18 cellular contexts compared by ENCODE assay signal in genomic region chr6:20629509-20629908, GRCh38.
DNase-seq lines count a peak whose midpoint lies in the region; ATAC-seq, FAIRE-seq and TF ChIP-seq lines count a peak whose summit lies in the region.
"Had no signal": no experiment of that assay in that cellular context is flagged by ENCODE, and none has a peak within 500 bp of the region (broad histone marks: within the 10 kb centered on the region; RNA-seq: fewer than 3 reads in every experiment).

No MANE protein-coding gene starts in this region.

- no peak for ATAC-seq in HG02571 (IDR thresholded peaks at IDR 0.05; ENCODE audit: unreplicated experiment)
- ATAC-seq: HCT116, K562 had no signal

- H3K56ac ChIP-seq in H1 (replicated peaks; ENCODE audit: insufficient read length, low read depth, low read length), result no peak overlapping the region

- DNase-seq in H1 (ENCODE audit: low read depth in 1 of 2, low spot score in 2 of 2), result no peak
- DNase-seq in iPS-NIHi11 (ENCODE audit: low spot score), result peak; percentile 11
- DNase-seq in DMS79 (lab: John Stamatoyannopoulos, UW), result no peak
- no peak for DNase-seq in GM13977 (ENCODE audit: low spot score)
- no peak for DNase-seq in NOMO-1 treated with dmso at 0.1 percent for 144 hours (lab: John Stamatoyannopoulos, UW; ENCODE audit: unreplicated experiment)
- DNase-seq: AML-193; Caco-2; CD4-positive, alpha-beta T cell; GF-D8; HFFc6; IMR-90 had no signal

- no peaks in the 10 kb centered on the region; the same call in 1 of the 2 replicates for H3K79me1 ChIP-seq in H1 (ENCODE audit: low read depth, low read length)

- no peak for TF ChIP-seq POLR2A in H1 (IDR thresholded peaks at IDR 0.05; ENCODE audit: control extremely low read depth in 1 of 2, low read depth in 2 of 2, low read length in 2 of 2)

- H3K27ac ChIP-seq in HUES48 (ENCODE audit: low read depth, low read length), result peak overlapping the region; percentile 82
- H3K27ac ChIP-seq in H1 (ENCODE audit: low read depth, low read length), result no peak overlapping the region
- H3K27ac ChIP-seq: C4-2B had no signal

- in situ Hi-C loops in GM13977 (cut with MboI; ENCODE audit: low pct_unique_long_range_greater_than_20kb, low sequenced_read_pairs, unreplicated experiment), result no loop called here

- no peaks in the 10 kb centered on the region for H3K36me3 ChIP-seq in HUES48 (ENCODE audit: control insufficient read depth, insufficient read depth, low read length)
- no peaks in the 10 kb centered on the region for H3K36me3 ChIP-seq in H1 (ENCODE audit: control insufficient read depth in 2 of 4, insufficient read depth in 4 of 4, low read length in 3 of 4)

- CTCF ChIA-PET in H1 (lab: Charles Lee; ENCODE audit: partially characterized antibody), result no interaction called here

- H3K18ac ChIP-seq in H1 (ENCODE audit: extremely low read depth, low read length), result no peak overlapping the region; the same call in 1 of the 2 replicates

- no peak for TF ChIP-seq EP300 in H1 (IDR thresholded peaks at IDR 0.05; ENCODE audit: borderline replicate concordance in 1 of 2, low read depth in 2 of 2, low read length in 2 of 2)

- H3K4me3 ChIP-seq in HUES48 (ENCODE audit: low read depth, low read length) (no peak overlapping the region), H1 (ENCODE audit: extremely low read depth in 1 of 4, insufficient read depth in 2 of 4, low read depth in 3 of 4, low read length in 4 of 4) (no peak overlapping the region)
- H3K4me3 ChIP-seq: K562 had no signal

- H2BK15ac ChIP-seq in H1 (ENCODE audit: low read length), result no peak overlapping the region; the same call in 1 of the 2 replicates

- WGBS in H1 (ENCODE audit: extremely low coverage in 1 of 2, insufficient coverage in 1 of 2, insufficient read length in 1 of 2, insufficient replicate concordance in 2 of 2, low coverage in 1 of 2, low lambda C conversion rate in 2 of 2, missing lambda C conversion rate in 1 of 2), 2 experiments, result 91% methylated on average over 1 of the region's 1 CpG; no CpG with 5 or more reads in 1 of the 2 experiments

- H3K4ac ChIP-seq in H1 (replicated peaks; ENCODE audit: insufficient read length, low read depth, low read length), result no peak overlapping the region

- no peak overlapping the region for H4K8ac ChIP-seq in H1 (ENCODE audit: extremely low read depth, insufficient read depth, low read length)

- H3K4me1 ChIP-seq in HUES48 (ENCODE audit: control insufficient read depth, insufficient read depth, low read length), result peaks cover 41% of the 10 kb centered on the region
- H3K4me1 ChIP-seq in H1 (replicated peaks in 1 of 4; ENCODE audit: control insufficient read depth in 3 of 4, insufficient read depth in 4 of 4, low read length in 3 of 4), result peaks cover 3 to 21% (median 13%) of the 10 kb centered on the region in 4 experiments; a peak in 6 of 7 replicates

- peaks cover 0 to 5% of the 10 kb centered on the region in 2 experiments; a peak in 3 of 4 replicates for H3K79me2 ChIP-seq in H1 (ENCODE audit: control insufficient read depth in 1 of 2, insufficient read depth in 2 of 2, low read length in 2 of 2)

- H3K23me2 ChIP-seq in H1 (ENCODE audit: low read depth, low read length), result no peaks in the 10 kb centered on the region

- H3K14ac ChIP-seq in H1 (ENCODE audit: insufficient read length), result no peak overlapping the region

- H3K27me3 ChIP-seq in HUES48 (ENCODE audit: control insufficient read depth, insufficient read depth, low read length), result no peaks in the 10 kb centered on the region
- no peaks in the 10 kb centered on the region for H3K27me3 ChIP-seq in H1 (replicated peaks in 1 of 4; ENCODE audit: control insufficient read depth in 3 of 4, extremely low read depth in 1 of 4, insufficient read depth in 3 of 4, low read length in 3 of 4)

- peak overlapping the region in 1 of 2 experiments; percentile 30; a peak in 3 of 4 replicates for H3K4me2 ChIP-seq in H1 (ENCODE audit: insufficient read depth in 1 of 2, low read depth in 2 of 2, low read length in 2 of 2)

- no peak for FAIRE-seq in H1 (lab: Jason Lieb, UNC)
- FAIRE-seq: A204.1, D721Med, K562 had no signal

- no peak overlapping the region for H2AK5ac ChIP-seq in H1 (ENCODE audit: low read depth, low read length)

- H2BK20ac ChIP-seq in H1 (ENCODE audit: low read length), result no peak overlapping the region; the same call in 1 of the 2 replicates

- no peak overlapping the region for H2BK120ac ChIP-seq in H1 (replicated peaks; ENCODE audit: low read depth, low read length)

- H2BK12ac ChIP-seq in H1 (ENCODE audit: low read depth, low read length), result peak overlapping the region; percentile 20; the same call in 1 of the 2 replicates

- no peak for TF ChIP-seq RAD21 in H1 (IDR thresholded peaks at IDR 0.05 in 1 of 2, conservative IDR thresholded peaks at IDR 0.05 in 1 of 2; ENCODE audit: low read depth in 2 of 2, low read length in 2 of 2)

- H3K9ac ChIP-seq in HUES48 (ENCODE audit: low read depth, low read length) (no peak overlapping the region), H1 (replicated peaks in 1 of 4; ENCODE audit: extremely low read depth in 1 of 4, low read depth in 3 of 4, low read length in 3 of 4) (no peak overlapping the region)

- peak overlapping the region; percentile 62; the same call in 1 of the 2 replicates for H2BK5ac ChIP-seq in H1 (ENCODE audit: low read depth, low read length)

- no peak overlapping the region for H3K23ac ChIP-seq in H1 (ENCODE audit: insufficient read length)

- POLR2A ChIA-PET in H1 (lab: Charles Lee; ENCODE audit: partially characterized antibody), result interaction anchor here (1.2 kb wide), 1 partner anchor 28 kb away, joined by 3 read pairs; no protein-coding TSS in a partner anchor

- H3K9me3 ChIP-seq in HUES48 (ENCODE audit: control insufficient read depth, insufficient read depth, low read length) (no peaks in the 10 kb centered on the region), H1 (ENCODE audit: insufficient read depth in 2 of 2, low read depth in 1 of 2, low read length in 1 of 2) (no peaks in the 10 kb centered on the region)
- H3K9me3 ChIP-seq: Caco-2 had no signal

- peak overlapping the region; percentile 12 for H4K91ac ChIP-seq in H1 (replicated peaks; ENCODE audit: insufficient read length, low read length)

- no peaks in the 10 kb centered on the region for H4K20me1 ChIP-seq in H1 (replicated peaks in 1 of 2; ENCODE audit: control insufficient read depth in 1 of 2, insufficient read depth in 2 of 2, low read length in 2 of 2)

- no peak overlapping the region for H4K5ac ChIP-seq in H1 (ENCODE audit: insufficient read length, low read depth, low read length)

- TF ChIP-seq CTCF in H1 (IDR thresholded peaks at IDR 0.05; ENCODE audit: control extremely low read depth in 1 of 3, insufficient read depth in 1 of 3, low read depth in 1 of 3, low read length in 3 of 3), result no peak
- TF ChIP-seq CTCF in GM13977 (IDR thresholded peaks at IDR 0.05; ENCODE audit: extremely low read depth, insufficient read depth, missing control alignments), result no peak

- no peak overlapping the region for H2AFZ ChIP-seq in H1 (ENCODE audit: low read length)

TF ChIP-seq in H1, 55 proteins besides CTCF, POLR2A, EP300 and RAD21:
- TF ChIP-seq SAP30 (IDR thresholded peaks at IDR 0.05; ENCODE audit: insufficient read depth, insufficient replicate concordance, low read length) (no peak), EGR1 (IDR thresholded peaks at IDR 0.05; ENCODE audit: borderline replicate concordance, low read depth, low read length) (no peak), MAX (IDR thresholded peaks at IDR 0.05) (0 out of 2 replicates have a peak, but pooled peaks have one; percentile 10), YY1 (IDR thresholded peaks at IDR 0.05; ENCODE audit: low read depth, low read length) (0 out of 2 replicates have a peak, but pooled peaks have one; percentile 24), NANOG (IDR thresholded peaks at IDR 0.05; ENCODE audit: insufficient read depth, low read depth, low read length, poor library complexity, severe bottlenecking) (no peak)
